Comparison of ENCODE assay signal across 9 cellular contexts in genomic region chr19:45864629-45865082, GRCh38. TPM values are rescaled to one million over a fixed set of nuclear protein-coding genes. Genes with fewer than 3 reads are reported as not detected.
DNase-seq lines count a peak whose midpoint lies in the region; ATAC-seq and TF ChIP-seq lines count a peak whose summit lies in the region.
"Had no signal": no experiment of that assay in that cellular context is flagged by ENCODE, and none has a peak within 500 bp of the region (broad histone marks: within the 10 kb centered on the region; RNA-seq: fewer than 3 reads in every experiment).

No MANE protein-coding gene starts in this region.

- 0 out of 2 replicates have a peak, but pooled peaks cover 3% of the 10 kb centered on the region for H3F3A ChIP-seq in OCI-LY1 (ENCODE audit: insufficient read depth, low read length)

- WGBS in neuronal stem cell (ENCODE audit: extremely low coverage in 2 of 2, insufficient read length in 2 of 2, insufficient replicate concordance in 1 of 2), 2 donors, result no CpG with 5 or more reads among the region's 12 CpGs
- 12 to 14% methylated on average over 12 of the region's 12 CpGs for WGBS in heart right ventricle, 2 donors

- H3K23ac ChIP-seq in neuronal stem cell (ENCODE audit: low read depth, low read length, poor library complexity), result peak overlapping the region; percentile 69

- no peak overlapping the region for H3K9ac ChIP-seq in OCI-LY1 (ENCODE audit: low read length)
- peak overlapping the region; percentile 75 for H3K9ac ChIP-seq in neuronal stem cell (ENCODE audit: low read depth, low read length, poor library complexity)

- peak overlapping the region; percentile 51 for H2BK15ac ChIP-seq in neuronal stem cell (ENCODE audit: low read length)

- H2BK12ac ChIP-seq in neuronal stem cell (ENCODE audit: low read length), result peak overlapping the region; percentile 51

- CTCF ChIA-PET in Caco-2 (lab: Charles Lee), result interaction anchor here (0.6 to 3.6 kb wide), 11 partner anchors 8 to 224 kb away, joined by 3 to 86 read pairs (median 5); partner anchors contain the start of genes IRF2BP1 and SIX5

- H3K4me3 ChIP-seq in Caco-2 (ENCODE audit: low read depth, low read length), result peak overlapping the region; percentile 60
- peak overlapping the region; percentile 94 for H3K4me3 ChIP-seq in OCI-LY1 (ENCODE audit: low read depth, low read length, poor library complexity, severe bottlenecking)
- H3K4me3 ChIP-seq in neuronal stem cell (ENCODE audit: low read length in 2 of 2), result peak overlapping the region; percentile 33 to 91
- peak overlapping the region in 2 of 10 donors; percentile 84 to 89 for H3K4me3 ChIP-seq in heart right ventricle

- H4K8ac ChIP-seq in neuronal stem cell (ENCODE audit: low read depth, low read length), result peak overlapping the region; percentile 93

- no peak overlapping the region for H2BK5ac ChIP-seq in neuronal stem cell (ENCODE audit: low read length)

- H3K27ac Mint-ChIP-seq in Caco-2 (ENCODE audit: unreplicated experiment) (peak overlapping the region; percentile 95), endothelial cell (ENCODE audit: unreplicated experiment) (no peak overlapping the region)

- H3K4me2 ChIP-seq in OCI-LY1 (ENCODE audit: low read length) (peak overlapping the region; percentile 89), neuronal stem cell (ENCODE audit: insufficient read depth, low read length, poor library complexity, severe bottlenecking) (peak overlapping the region; percentile 82)

- H4K91ac ChIP-seq in neuronal stem cell (ENCODE audit: low read depth, low read length, poor library complexity), result no peak overlapping the region

- no peaks in the 10 kb centered on the region for H3K36me3 ChIP-seq in Caco-2 (ENCODE audit: control insufficient read depth, insufficient read depth, low read length)
- H3K36me3 ChIP-seq in OCI-LY1 (ENCODE audit: insufficient read depth, low read length), result peaks cover 6% of the 10 kb centered on the region
- peaks cover 5 to 17% of the 10 kb centered on the region in 2 donors for H3K36me3 ChIP-seq in neuronal stem cell (replicated peaks in 1 of 2; ENCODE audit: control insufficient read depth in 2 of 2, insufficient read depth in 2 of 2, low read length in 2 of 2)
- H3K36me3 ChIP-seq in heart right ventricle, result peaks cover 0 to 22% (median 0%) of the 10 kb centered on the region in 9 donors

- no peak overlapping the region for H2AFZ ChIP-seq in OCI-LY1 (ENCODE audit: low read length)
- H2AFZ ChIP-seq in neuronal stem cell (ENCODE audit: low read length), result peak overlapping the region; percentile 87

- ATAC-seq in HG02970 (IDR thresholded peaks at IDR 0.05; ENCODE audit: low FRiP score, unreplicated experiment) (no peak), heart right ventricle (no peak)

- H3K9me3 Mint-ChIP-seq in Caco-2 (ENCODE audit: unreplicated experiment) (no peaks in the 10 kb centered on the region), endothelial cell (ENCODE audit: unreplicated experiment) (no peaks in the 10 kb centered on the region)

- H3K14ac ChIP-seq in neuronal stem cell (ENCODE audit: low read length), result no peak overlapping the region

- no peak for TF ChIP-seq CTCF in Caco-2 (IDR thresholded peaks at IDR 0.05; ENCODE audit: insufficient read depth in 1 of 2, low read depth in 1 of 2, low read length in 1 of 2, severe bottlenecking in 1 of 2, unreplicated experiment in 1 of 2)
- TF ChIP-seq CTCF in OCI-LY1 (IDR thresholded peaks at IDR 0.05; ENCODE audit: low read length), result no peak
- no peak for TF ChIP-seq CTCF in endothelial cell (IDR thresholded peaks at IDR 0.05; ENCODE audit: unreplicated experiment)
- TF ChIP-seq CTCF in heart right ventricle (IDR thresholded peaks at IDR 0.05), result no peak

- peak overlapping the region; percentile 89 for H2AK5ac ChIP-seq in neuronal stem cell (ENCODE audit: low read depth, low read length)

- H3K79me2 ChIP-seq in OCI-LY1 (ENCODE audit: insufficient read depth, low read length), result peaks cover 13% of the 10 kb centered on the region; the same call in 1 of the 2 replicates

- H3K4me1 ChIP-seq in Caco-2, result no peaks in the 10 kb centered on the region
- H3K4me1 ChIP-seq in OCI-LY1 (ENCODE audit: insufficient read depth, low read length, severe bottlenecking), result peaks cover 32% of the 10 kb centered on the region
- peaks cover 0 to 3% of the 10 kb centered on the region in 2 donors for H3K4me1 ChIP-seq in neuronal stem cell (ENCODE audit: control insufficient read depth in 2 of 2, insufficient read depth in 1 of 2, low read depth in 1 of 2, low read length in 2 of 2)
- H3K4me1 ChIP-seq in heart right ventricle, result peaks cover 0 to 33% (median 25%) of the 10 kb centered on the region in 9 donors

- no peaks in the 10 kb centered on the region for H3K27me3 Mint-ChIP-seq in Caco-2 (ENCODE audit: insufficient read depth, unreplicated experiment)
- peaks cover 14% of the 10 kb centered on the region for H3K27me3 Mint-ChIP-seq in endothelial cell (ENCODE audit: unreplicated experiment)

- H3K27me3 ChIP-seq in Caco-2 (replicated peaks; ENCODE audit: control insufficient read depth, insufficient read depth, low read length) (no peaks in the 10 kb centered on the region), OCI-LY1 (ENCODE audit: insufficient read depth, low read length) (no peaks in the 10 kb centered on the region), neuronal stem cell (ENCODE audit: control insufficient read depth in 3 of 3, insufficient read depth in 3 of 3, low read depth in 1 of 3, low read length in 3 of 3) (peaks cover 0 to 34% (median 14%) of the 10 kb centered on the region in 3 experiments), heart right ventricle (peaks cover 0 to 31% (median 23%) of the 10 kb centered on the region in 7 donors)

- peaks cover 14% of the 10 kb centered on the region for H3K4me1 Mint-ChIP-seq in Caco-2 (ENCODE audit: low read depth, unreplicated experiment)
- H3K4me1 Mint-ChIP-seq in endothelial cell (ENCODE audit: unreplicated experiment), result peaks cover 18% of the 10 kb centered on the region

- BruUV-seq in Caco-2 (replicated peaks; lab: Mats Ljungman, UMichigan), result no TSS peak

- H3K36me3 Mint-ChIP-seq in Caco-2 (ENCODE audit: insufficient read depth, unreplicated experiment), result peaks cover 53% of the 10 kb centered on the region
- peaks cover 6% of the 10 kb centered on the region for H3K36me3 Mint-ChIP-seq in endothelial cell (ENCODE audit: low read depth, unreplicated experiment)

- intact Hi-C loops in Caco-2 (cut with micrococcal nuclease; ENCODE audit: unreplicated experiment) (no loop called here), heart right ventricle (cut with DNase I) (loop anchor here in 1 of 10 donors (2.0 to 5.0 kb wide), 2 partner anchors 18 to 133 kb away; partner anchors contain the start of gene CCDC61)

- peaks cover 3% of the 10 kb centered on the region for H3K79me1 ChIP-seq in neuronal stem cell (ENCODE audit: low read depth, low read length)

- H3K18ac ChIP-seq in neuronal stem cell (ENCODE audit: low read length), result peak overlapping the region; percentile 81

- no peaks in the 10 kb centered on the region for H4K20me1 ChIP-seq in OCI-LY1 (ENCODE audit: insufficient read depth, low read length)

- DNase-seq in Caco-2 (no peak), endothelial cell (ENCODE audit: low spot score) (no peak), neuronal stem cell (ENCODE audit: low spot score) (no peak), foreskin melanocyte (no peak), AG20443 (ENCODE audit: low spot score) (no peak), heart right ventricle (no peak)

- H2BK120ac ChIP-seq in neuronal stem cell (ENCODE audit: low read depth, low read length), result no peak overlapping the region

- H3K4ac ChIP-seq in neuronal stem cell (ENCODE audit: low read length), result no peak overlapping the region

- H3K9me2 ChIP-seq in OCI-LY1 (ENCODE audit: low read depth, low read length), result no peaks in the 10 kb centered on the region

- H3K9me3 ChIP-seq in Caco-2 (no peaks in the 10 kb centered on the region), OCI-LY1 (ENCODE audit: low read length) (no peaks in the 10 kb centered on the region), neuronal stem cell (replicated peaks in 1 of 2; ENCODE audit: control insufficient read depth in 2 of 2, insufficient read depth in 1 of 2, low read depth in 1 of 2, low read length in 2 of 2) (no peaks in the 10 kb centered on the region), heart right ventricle (no peaks in the 10 kb centered on the region)
- H3K9me3 ChIP-seq: left lung had no signal

- H3K27ac ChIP-seq in OCI-LY1 (ENCODE audit: low read depth, low read length, poor library complexity, severe bottlenecking) (no peak overlapping the region), neuronal stem cell (replicated peaks; ENCODE audit: low read length) (no peak overlapping the region), heart right ventricle (no peak overlapping the region)
- H3K27ac ChIP-seq: left lung had no signal

- POLR2A ChIA-PET in Caco-2 (lab: Charles Lee), result interaction anchor here (0.5 to 2.9 kb wide), 5 partner anchors 15 to 38 kb away, joined by 6 to 84 read pairs (median 19); partner anchors contain the start of genes IRF2BP1 and MYPOP

- peak overlapping the region; percentile 98 for H3K4me3 Mint-ChIP-seq in Caco-2 (ENCODE audit: unreplicated experiment)
- H3K4me3 Mint-ChIP-seq in endothelial cell (ENCODE audit: unreplicated experiment), result peak overlapping the region; percentile 90

RNA-seq across cellular contexts. Expression of gene FOXA3, which starts 0.5 kb away (rescaled TPM):
- total RNA-seq in Caco-2 (2022), result 15.3 and 19.0 TPM in 2 replicates
- 1.1 TPM for total RNA-seq in endothelial cell (ENCODE audit: unreplicated experiment)
- 5.9 TPM for polyA plus RNA-seq in neuronal stem cell (2013, experiment 1 of 2)
- 5.6 TPM for polyA plus RNA-seq in neuronal stem cell (2013, experiment 2 of 2)
- total RNA-seq in heart right ventricle, result under 1 TPM in 1 of 10 donors, not detected in 9; 0.11 TPM
- under 1 TPM in 1 of 2 donors, not detected in 1; 0.01 TPM for polyA plus RNA-seq in heart right ventricle

RNA-seq across cellular contexts. Expression of gene SYMPK, which starts 1.7 kb away (rescaled TPM):
- 81.8 and 85.0 TPM in 2 replicates for total RNA-seq in Caco-2 (2022)
- 70.7 TPM for total RNA-seq in endothelial cell (ENCODE audit: unreplicated experiment)
- 58.0 TPM for polyA plus RNA-seq in neuronal stem cell (2013, experiment 1 of 2)
- polyA plus RNA-seq in neuronal stem cell (2013, experiment 2 of 2), result 59.5 TPM
- total RNA-seq in heart right ventricle, result 10 to 100 TPM; 22.4 to 45.0 (median 33.0) TPM
- 10 to 100 TPM; 30.5 to 75.0 TPM for polyA plus RNA-seq in heart right ventricle

RNA-seq across cellular contexts. Expression of gene IRF2BP1, which starts 21.3 kb away (rescaled TPM):
- total RNA-seq in Caco-2 (2022), result 27.6 and 29.2 TPM in 2 replicates
- total RNA-seq in endothelial cell (ENCODE audit: unreplicated experiment), result 17.6 TPM
- 14.0 TPM for polyA plus RNA-seq in neuronal stem cell (2013, experiment 1 of 2)
- polyA plus RNA-seq in neuronal stem cell (2013, experiment 2 of 2), result 14.4 TPM
- total RNA-seq in heart right ventricle, result 10 to 100 TPM; 15.9 to 23.0 (median 20.3) TPM
- polyA plus RNA-seq in heart right ventricle, result 10 to 100 TPM in 1 of 2 donors, 1 to 10 TPM in 1; 8.0 to 13.4 TPM

RNA-seq across cellular contexts. Expression of gene MYPOP, which starts 37.8 kb away (rescaled TPM):
- total RNA-seq in Caco-2 (2022) (15.8 and 18.1 TPM in 2 replicates), endothelial cell (ENCODE audit: unreplicated experiment) (9.0 TPM), heart right ventricle (10 to 100 TPM in 6 of 10 donors, 1 to 10 TPM in 4; 8.1 to 17.0 (median 10.3) TPM)
- polyA plus RNA-seq in neuronal stem cell (2013, experiment 1 of 2), result 11.4 TPM
- 11.5 TPM for polyA plus RNA-seq in neuronal stem cell (2013, experiment 2 of 2)
- 1 to 10 TPM; 7.1 to 8.9 TPM for polyA plus RNA-seq in heart right ventricle

RNA-seq across cellular contexts. Expression of gene RSPH6A, which starts 49.5 kb away (rescaled TPM):
- 0.23 and 0.30 TPM in 2 replicates for total RNA-seq in Caco-2 (2022)
- 0.28 TPM for total RNA-seq in endothelial cell (ENCODE audit: unreplicated experiment)
- not detected for polyA plus RNA-seq in neuronal stem cell (2013, experiment 1 of 2)
- polyA plus RNA-seq in neuronal stem cell (2013, experiment 2 of 2), result 0.03 TPM
- under 1 TPM in 2 of 10 donors, not detected in 8; 0.09 to 0.15 TPM for total RNA-seq in heart right ventricle
- not detected for polyA plus RNA-seq in heart right ventricle
